8 cellular contexts compared by ENCODE assay signal in the genomic region with DNA sequence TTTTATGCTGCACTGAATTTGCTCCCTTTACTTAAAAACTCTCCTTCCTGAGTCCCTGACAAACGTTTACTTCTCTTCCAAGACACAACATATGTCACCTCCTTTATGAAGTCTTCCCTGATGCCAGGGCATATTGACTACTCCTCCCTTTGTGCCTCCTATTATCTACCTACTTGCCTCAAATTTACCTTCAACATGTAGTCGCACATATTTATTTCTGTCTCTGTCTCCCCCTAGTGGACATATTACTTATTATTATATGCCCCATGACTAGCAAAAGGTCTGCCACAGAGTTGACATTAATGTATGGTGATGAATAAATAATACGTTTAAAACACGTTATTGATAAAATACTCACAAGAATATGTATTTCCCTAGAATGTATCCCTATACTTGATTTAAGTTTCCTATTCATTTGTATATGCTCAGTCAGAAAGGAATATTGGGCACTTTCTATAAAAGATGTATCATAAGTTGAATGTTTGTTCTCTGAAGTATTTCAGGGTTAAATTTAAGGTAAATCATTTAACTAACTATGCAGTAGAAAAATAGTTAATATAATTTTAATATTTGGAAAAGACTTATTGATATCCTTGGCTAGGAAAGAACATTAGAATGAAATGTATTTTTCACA.
DNase-seq lines count a peak whose midpoint lies in the region; ATAC-seq and TF ChIP-seq lines count a peak whose summit lies in the region.

No MANE protein-coding gene starts in this region.

- TF ChIP-seq CTCF in breast epithelium (IDR thresholded peaks at IDR 0.05): peak in 2 of 3 donors; percentile 23 to 48

- TF ChIP-seq POLR2A in breast epithelium (IDR thresholded peaks at IDR 0.05): no peak

- DNase-seq in Caki2 (ENCODE audit: low read depth) (peak; percentile 55), NCI-H460 (ENCODE audit: extremely low read depth, low read depth) (peak; percentile 55), breast epithelium (ENCODE audit: low spot score in 2 of 2) (no peak), memory B cell (ENCODE audit: low spot score in 2 of 2) (peak in 1 of 2 donors; percentile 8)
- DNase-seq in stimulated activated CD4-positive, alpha-beta T cell treated with anti-CD3 and anti-CD28 coated beads, Interleukin-2, amount 100 ng/mL, for 24 hours: no peak
- DNase-seq in activated naive CD4-positive, alpha-beta T cell (lab: John Stamatoyannopoulos, UW): no peak

- intact Hi-C loops in breast epithelium (cut with DNase I; ENCODE audit: low total_unique reads): no loop called here

- no peaks in the 10 kb centered on the region for H3K36me3 Mint-ChIP-seq in memory B cell

- H3K4me1 Mint-ChIP-seq in memory B cell: no peaks in the 10 kb centered on the region

- no peak overlapping the region for H3K27ac ChIP-seq in breast epithelium

- no peaks in the 10 kb centered on the region for H3K9me3 Mint-ChIP-seq in memory B cell

- H3K27ac Mint-ChIP-seq in memory B cell: no peak overlapping the region

- H3K4me1 ChIP-seq in breast epithelium: no peaks in the 10 kb centered on the region

- H3K27me3 ChIP-seq in breast epithelium: no peaks in the 10 kb centered on the region

- no peak overlapping the region for H3K4me3 ChIP-seq in breast epithelium

- H3K36me3 ChIP-seq in breast epithelium: no peaks in the 10 kb centered on the region

- H3K9me3 ChIP-seq in breast epithelium: no peaks in the 10 kb centered on the region

- in situ Hi-C loops in Caki2 (cut with HindIII; ENCODE audit: low pct_unique_long_range_greater_than_20kb, low sequenced_read_pairs): no loop called here

- ATAC-seq in GM19438 (IDR thresholded peaks at IDR 0.05; ENCODE audit: low read depth, unreplicated experiment) (peak; percentile 77), HG03378 (IDR thresholded peaks at IDR 0.05; ENCODE audit: unreplicated experiment) (peak; percentile 98), memory B cell (ENCODE audit: low read depth) (peak; percentile 39)

- H3K27me3 Mint-ChIP-seq in memory B cell: peaks cover 2% of the 10 kb centered on the region

- no peak overlapping the region for H3K4me3 Mint-ChIP-seq in memory B cell

Comparison
In these comparisons a context has a peak if more than half of its experiments do, and no peak if none do; other contexts are left out.
1. DNase-seq: peak in Caki2 (single experiment) and NCI-H460 (single experiment); none in breast epithelium (0 of 2), stimulated activated CD4-positive, alpha-beta T cell treated with anti-CD3 and anti-CD28 coated beads, Interleukin-2, amount 100 ng/mL, for 24 hours (0 of 2) and activated naive CD4-positive, alpha-beta T cell (0 of 4).
2. ATAC-seq: peak in every context shown above with its lines; median percentile 98 in HG03378; 77 in GM19438; 39 in memory B cell.